Comparison of ENCODE assay signal across 8 cellular contexts in the genomic region with DNA sequence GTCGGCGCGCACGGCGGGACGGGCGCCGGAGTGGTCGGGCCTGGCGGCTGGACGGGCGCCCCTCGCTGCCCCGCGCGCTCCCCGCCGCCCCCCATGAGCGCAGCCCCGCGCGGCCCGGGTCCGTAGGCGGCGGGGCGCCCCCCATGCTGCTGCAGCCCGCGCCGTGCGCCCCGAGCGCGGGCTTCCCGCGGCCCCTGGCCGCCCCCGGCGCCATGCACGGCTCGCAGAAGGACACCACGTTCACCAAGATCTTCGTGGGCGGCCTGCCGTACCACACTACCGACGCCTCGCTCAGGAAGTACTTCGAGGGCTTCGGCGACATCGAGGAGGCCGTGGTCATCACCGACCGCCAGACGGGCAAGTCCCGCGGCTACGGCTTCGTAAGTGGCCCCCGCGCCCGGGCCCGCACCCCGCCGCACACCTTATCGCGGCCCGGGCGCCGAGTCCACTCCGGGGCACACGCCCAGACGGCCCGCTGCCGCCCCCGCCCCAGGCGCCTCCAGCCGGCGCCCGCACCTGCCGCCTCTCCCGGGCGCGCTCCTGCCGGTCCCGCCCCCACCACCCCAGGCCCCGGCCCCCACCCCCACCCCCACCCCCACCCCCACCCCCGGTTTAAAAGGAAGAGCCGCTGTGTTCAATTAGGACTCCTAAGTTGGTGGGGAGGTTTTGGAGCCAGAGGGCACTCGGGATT. TPM values are rescaled to one million over a fixed set of nuclear protein-coding genes. Genes with fewer than 3 reads are reported as not detected.
DNase-seq lines count a peak whose midpoint lies in the region; ATAC-seq and TF ChIP-seq lines count a peak whose summit lies in the region.

No MANE protein-coding gene starts in this region.

- intact Hi-C loops in activated CD8-positive, alpha-beta T cell treated with anti-CD3 and anti-CD28 coated beads for 36 hours (cut with micrococcal nuclease), result no loop called here
- intact Hi-C loops in prostate gland (cut with DNase I), result loop anchor here (10.0 kb wide), 1 partner anchor 323 kb away; a partner anchor contains a TSS

- no peaks in the 10 kb centered on the region for H3K9me3 ChIP-seq in prostate gland

- CTCF ChIA-PET in activated CD8-positive, alpha-beta T cell treated with anti-CD3 and anti-CD28 coated beads for 36 hours (lab: Charles Lee), result interaction anchor here (1.0 to 2.9 kb wide), 10 partner anchors 8 to 235 kb away, joined by 3 to 12 read pairs (median 5); no protein-coding TSS in a partner anchor

- H3K4me1 Mint-ChIP-seq in activated CD8-positive, alpha-beta T cell treated with anti-CD3 and anti-CD28 coated beads for 36 hours (ENCODE audit: low read depth), result peaks cover 39% of the 10 kb centered on the region

- H3K27me3 ChIP-seq in prostate gland (replicated peaks; ENCODE audit: insufficient read depth), result no peaks in the 10 kb centered on the region

- POLR2A ChIA-PET in activated CD8-positive, alpha-beta T cell treated with anti-CD3 and anti-CD28 coated beads for 36 hours (lab: Charles Lee), result interaction anchor here (0.6 to 7.0 kb wide), 20 partner anchors 8 to 1019 kb away, joined by 3 to 88 read pairs (median 5); a partner anchor contains a TSS

- H3K27me3 Mint-ChIP-seq in activated CD8-positive, alpha-beta T cell treated with anti-CD3 and anti-CD28 coated beads for 36 hours, result no peaks in the 10 kb centered on the region

- ATAC-seq in GM18909 (IDR thresholded peaks at IDR 0.05; ENCODE audit: poor library complexity, unreplicated experiment), result peak; percentile 12
- peak; percentile 3 for ATAC-seq in HG03432 (IDR thresholded peaks at IDR 0.05; ENCODE audit: unreplicated experiment)
- peak; percentile 1 for ATAC-seq in activated CD8-positive, alpha-beta T cell treated with anti-CD3 and anti-CD28 coated beads for 36 hours
- ATAC-seq in HG03159 (IDR thresholded peaks at IDR 0.05; ENCODE audit: unreplicated experiment), result no peak

- peak overlapping the region; percentile 84 for H3K4me3 Mint-ChIP-seq in activated CD8-positive, alpha-beta T cell treated with anti-CD3 and anti-CD28 coated beads for 36 hours

- peak overlapping the region; percentile 93 for H3K27ac Mint-ChIP-seq in activated CD8-positive, alpha-beta T cell treated with anti-CD3 and anti-CD28 coated beads for 36 hours

- peaks cover 45% of the 10 kb centered on the region for H3K36me3 Mint-ChIP-seq in activated CD8-positive, alpha-beta T cell treated with anti-CD3 and anti-CD28 coated beads for 36 hours (ENCODE audit: low read depth)

- WGBS in prostate gland, result under 1% methylated on average over 58 of the region's 91 CpGs

- H3K4me3 ChIP-seq in AG10803 (ENCODE audit: low read length), result peak overlapping the region; percentile 73
- H3K4me3 ChIP-seq in foreskin fibroblast (ENCODE audit: low read depth in 1 of 2, low read length in 2 of 2), result peak overlapping the region; percentile 57 to 66
- H3K4me3 ChIP-seq in prostate gland, result peak overlapping the region; percentile 61 to 62

- H3K9me3 Mint-ChIP-seq in activated CD8-positive, alpha-beta T cell treated with anti-CD3 and anti-CD28 coated beads for 36 hours, result no peaks in the 10 kb centered on the region

- peak overlapping the region; percentile 78 to 81 for H3K27ac ChIP-seq in prostate gland

- peak; percentile 18 for DNase-seq in AG10803 (ENCODE audit: low read depth)
- DNase-seq in activated CD8-positive, alpha-beta T cell treated with anti-CD3 and anti-CD28 coated beads for 36 hours, result peak; percentile 56
- peak in 1 of 2 donors; percentile 35 for DNase-seq in foreskin fibroblast
- DNase-seq in prostate gland (ENCODE audit: low spot score), result no peak
- no peak for DNase-seq in effector CD8-positive, alpha-beta T cell (lab: John Stamatoyannopoulos, UW)

- H3K36me3 ChIP-seq in prostate gland, result no peaks in the 10 kb centered on the region

- TF ChIP-seq CTCF in AG10803 (conservative IDR thresholded peaks at IDR 0.05; ENCODE audit: low read length) (no peak), foreskin fibroblast (IDR thresholded peaks at IDR 0.05; ENCODE audit: low read depth, low read length) (no peak), prostate gland (IDR thresholded peaks at IDR 0.05) (no peak)
- TF ChIP-seq CTCF in activated CD8-positive, alpha-beta T cell treated with anti-CD3 and anti-CD28 coated beads for 36 hours (IDR thresholded peaks at IDR 0.05), result no peak

- peaks cover 5% of the 10 kb centered on the region for H3K4me1 ChIP-seq in prostate gland (replicated peaks)

- TF ChIP-seq POLR2A in prostate gland (IDR thresholded peaks at IDR 0.05), result peak; percentile 7

RNA-seq across cellular contexts. Expression of a gene that starts 0.4 kb away (rescaled TPM):
- total RNA-seq in activated CD8-positive, alpha-beta T cell treated with anti-CD3 and anti-CD28 coated beads for 36 hours, result 100 to 1,000 TPM; 114 to 116 TPM
- total RNA-seq in prostate gland, result 100 to 1,000 TPM in 1 of 2 donors, 10 to 100 TPM in 1; 29.9 to 104 TPM

RNA-seq across cellular contexts. Expression of a gene that starts 40.5 kb away (rescaled TPM):
- total RNA-seq in activated CD8-positive, alpha-beta T cell treated with anti-CD3 and anti-CD28 coated beads for 36 hours, result 10 to 100 TPM; 41.1 to 42.9 TPM
- total RNA-seq in prostate gland, result 10 to 100 TPM; 21.7 to 49.9 TPM

Comparison
In these comparisons a context has a peak if more than half of its experiments do, and no peak if none do; other contexts are left out.
1. DNase-seq: peak in AG10803 (single experiment) and activated CD8-positive, alpha-beta T cell treated with anti-CD3 and anti-CD28 coated beads for 36 hours (single experiment); none in prostate gland (single experiment) and effector CD8-positive, alpha-beta T cell (single experiment).
2. Peak in every context shown above with its lines, with median percentiles within 50 percentile points of each other: H3K4me3 ChIP-seq.